Comparison of ENCODE assay signal across 8 cellular contexts in the genomic region with DNA sequence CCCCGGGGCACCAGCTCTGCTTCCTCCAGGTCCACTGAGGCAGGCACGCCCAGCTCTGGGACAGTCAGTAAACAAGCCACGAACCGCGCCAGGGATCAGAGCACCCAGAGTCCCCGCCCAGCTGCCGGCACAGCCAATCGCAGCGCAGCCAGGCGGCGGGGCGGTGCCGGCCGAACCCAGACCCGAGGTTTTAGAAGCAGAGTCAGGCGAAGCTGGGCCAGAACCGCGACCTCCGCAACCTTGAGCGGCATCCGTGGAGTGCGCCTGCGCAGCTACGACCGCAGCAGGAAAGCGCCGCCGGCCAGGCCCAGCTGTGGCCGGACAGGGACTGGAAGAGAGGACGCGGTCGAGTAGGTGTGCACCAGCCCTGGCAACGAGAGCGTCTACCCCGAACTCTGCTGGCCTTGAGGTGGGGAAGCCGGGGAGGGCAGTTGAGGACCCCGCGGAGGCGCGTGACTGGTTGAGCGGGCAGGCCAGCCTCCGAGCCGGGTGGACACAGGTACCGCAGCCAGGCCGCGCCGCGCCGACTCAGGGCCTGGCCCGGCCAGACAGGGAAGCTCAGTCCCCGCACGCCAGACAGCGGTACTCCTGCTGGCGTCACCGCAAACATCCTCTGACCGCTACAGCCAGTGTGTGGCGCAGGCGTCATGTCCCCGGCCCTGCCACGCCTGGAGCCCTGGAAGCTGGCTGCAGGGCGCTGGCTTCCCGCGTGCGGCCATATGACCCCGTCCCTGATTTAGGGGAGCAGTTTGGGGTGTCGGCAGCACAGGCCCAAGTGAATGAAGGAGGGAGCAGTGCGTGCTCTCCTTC. TPM values are rescaled to one million over a fixed set of nuclear protein-coding genes. Genes with fewer than 3 reads are reported as not detected.
DNase-seq lines count a peak whose midpoint lies in the region; ATAC-seq, FAIRE-seq and TF ChIP-seq lines count a peak whose summit lies in the region.

A gene (plus strand): TSS at position 220 of the 810 bp plus-strand sequence. CDS start 1,485 bp downstream, outside the sequence.

- BruUV-seq in GM12878 (replicated peaks; lab: Mats Ljungman, UMichigan), result no TSS peak

- H3K4me2 ChIP-seq in GM12878 (ENCODE audit: control insufficient read depth, insufficient read depth), result peak within 1 kb of the TSS; percentile 86

- WGBS in GM12878 (ENCODE audit: insufficient coverage, insufficient replicate concordance, low lambda C conversion rate, missing lambda C conversion rate), result 55% methylated on average over 51 of the region's 67 CpGs
- under 1% methylated on average over 67 of the region's 67 CpGs for WGBS in right cardiac atrium
- WGBS in urinary bladder, result under 1% methylated on average over 67 of the region's 67 CpGs

- RAD21 ChIA-PET in GM12878 (lab: Charles Lee; ENCODE audit: unreplicated experiment), result no interaction called here

- no peak within 1 kb of the TSS for H3K4me3 ChIP-seq in GM12878
- peak within 1 kb of the TSS; percentile 63 for H3K4me3 ChIP-seq in right cardiac atrium (ENCODE audit: low read length)
- H3K4me3 ChIP-seq in urinary bladder (ENCODE audit: low read depth, low read length), result peak within 1 kb of the TSS; percentile 60

- peak; percentile 40 for DNase-seq in DMS 273 treated with DMSO at 0.1 percent for 48 hours (lab: John Stamatoyannopoulos, UW)
- DNase-seq in LHCN-M2 (ENCODE audit: low read depth), result peak; percentile 84
- DNase-seq in T-helper 2 cell treated with Interferon-gamma antibody and Interleukin-4, amounts not matched to agents 5 μg/mL and 100 μg/mL, for 36 hours (ENCODE audit: low spot score), result peak; percentile 37
- DNase-seq in GM12878 (ENCODE audit: low read depth, low spot score), result no peak
- peak; percentile 95 to 99 (median 98) for DNase-seq in right cardiac atrium
- DNase-seq in pons (ENCODE audit: low spot score), result peak; percentile 95

- intact Hi-C loops in GM12878 (cut with micrococcal nuclease; ENCODE audit: unreplicated experiment), result no loop called here
- intact Hi-C loops in right cardiac atrium (cut with DNase I), result no loop called here

- no peaks in the 10 kb centered on the region for H3K79me2 ChIP-seq in GM12878 (ENCODE audit: control insufficient read depth, insufficient read depth, low read length)

- SMC1A ChIA-PET in GM12878 (lab: Charles Lee; ENCODE audit: uncharacterized antibody, unreplicated experiment), result no interaction called here

- no peak within 1 kb of the TSS for H3K27ac ChIP-seq in GM12878 (ENCODE audit: control insufficient read depth, insufficient read depth)
- H3K27ac ChIP-seq in right cardiac atrium (ENCODE audit: low read length), result peak within 1 kb of the TSS; percentile 94
- peak within 1 kb of the TSS; percentile 95 for H3K27ac ChIP-seq in urinary bladder (ENCODE audit: low read depth)

- FAIRE-seq in GM12878 (lab: Jason Lieb, UNC), result no peak

- no peak for TF ChIP-seq CTCF in GM12878 (IDR thresholded peaks at IDR 0.05 in 2 of 3, conservative IDR thresholded peaks at IDR 0.05 in 1 of 3; ENCODE audit: control insufficient read depth in 2 of 3, extremely low read depth in 1 of 3, insufficient read depth in 1 of 3, low read depth in 3 of 3, low read length in 3 of 3)

- H3K36me3 ChIP-seq in GM12878 (ENCODE audit: control insufficient read depth in 2 of 2, insufficient read depth in 2 of 2, low read length in 1 of 2), result no peaks in the 10 kb centered on the region
- no peaks in the 10 kb centered on the region for H3K36me3 ChIP-seq in urinary bladder (ENCODE audit: insufficient read depth)

- POLR2A ChIA-PET in GM12878 (lab: Charles Lee), result no interaction called here

- H3K27ac Mint-ChIP-seq in T-helper 2 cell treated with Interferon-gamma antibody and Interleukin-4, amounts not matched to agents 5 μg/mL and 100 μg/mL, for 36 hours, result peak within 1 kb of the TSS; percentile 8

- H3K9me3 ChIP-seq in GM12878 (replicated peaks; ENCODE audit: control insufficient read depth, insufficient read depth, low read length) (no peaks in the 10 kb centered on the region; the same call in 2 of the 3 replicates), right cardiac atrium (ENCODE audit: control insufficient read depth, low read length) (no peaks in the 10 kb centered on the region)

- H3K4me1 ChIP-seq in GM12878 (ENCODE audit: control insufficient read depth, insufficient read depth, low read length) (no peaks in the 10 kb centered on the region; the same call in 1 of the 2 replicates), right cardiac atrium (ENCODE audit: control insufficient read depth, insufficient read depth, low read length) (peaks cover 6% of the 10 kb centered on the region), urinary bladder (ENCODE audit: insufficient read depth) (no peaks in the 10 kb centered on the region)

- H3K36me3 Mint-ChIP-seq in T-helper 2 cell treated with Interferon-gamma antibody and Interleukin-4, amounts not matched to agents 5 μg/mL and 100 μg/mL, for 36 hours (ENCODE audit: low read depth), result peaks cover 6% of the 10 kb centered on the region

- peak; percentile 18; the same call in 1 of the 3 replicates for ATAC-seq in GM12878
- peak; percentile 98 to 99 for ATAC-seq in right cardiac atrium
- ATAC-seq in GM21528 (IDR thresholded peaks at IDR 0.05; ENCODE audit: low FRiP score, unreplicated experiment), result no peak

- H3K4me3 Mint-ChIP-seq in T-helper 2 cell treated with Interferon-gamma antibody and Interleukin-4, amounts not matched to agents 5 μg/mL and 100 μg/mL, for 36 hours, result peak within 1 kb of the TSS; percentile 89

- TF ChIP-seq RAD21 in GM12878 (IDR thresholded peaks at IDR 0.05; ENCODE audit: insufficient read depth, low read depth, low read length), result no peak

- no peaks in the 10 kb centered on the region for H3K9me3 Mint-ChIP-seq in T-helper 2 cell treated with Interferon-gamma antibody and Interleukin-4, amounts not matched to agents 5 μg/mL and 100 μg/mL, for 36 hours

- H3K9ac ChIP-seq in GM12878 (ENCODE audit: control insufficient read depth, insufficient read depth, low read length), result no peak within 1 kb of the TSS

- in situ Hi-C loops in GM12878 (cut with MboI), result no loop called here

- H3K4me1 Mint-ChIP-seq in T-helper 2 cell treated with Interferon-gamma antibody and Interleukin-4, amounts not matched to agents 5 μg/mL and 100 μg/mL, for 36 hours (ENCODE audit: low read depth), result peaks cover 9% of the 10 kb centered on the region

- peaks cover 38% of the 10 kb centered on the region for H3K27me3 Mint-ChIP-seq in T-helper 2 cell treated with Interferon-gamma antibody and Interleukin-4, amounts not matched to agents 5 μg/mL and 100 μg/mL, for 36 hours (ENCODE audit: low read depth)

- no peak for TF ChIP-seq POLR2A in GM12878 (IDR thresholded peaks at IDR 0.05; ENCODE audit: low read depth, low read length)

- H2AFZ ChIP-seq in GM12878 (ENCODE audit: control insufficient read depth, low read depth, low read length), result peak within 1 kb of the TSS; percentile 17; the same call in 1 of the 2 replicates

- H3K27me3 ChIP-seq in GM12878 (replicated peaks in 1 of 2; ENCODE audit: control insufficient read depth in 2 of 2, insufficient read depth in 2 of 2, low read length in 1 of 2) (peaks cover 1 to 8% of the 10 kb centered on the region in 2 experiments), right cardiac atrium (ENCODE audit: control insufficient read depth, insufficient read depth) (no peaks in the 10 kb centered on the region)

- CTCF ChIA-PET in GM12878 (lab: Yijun Ruan, JAX), result no interaction called here

- no peaks in the 10 kb centered on the region for H4K20me1 ChIP-seq in GM12878 (ENCODE audit: control insufficient read depth, insufficient read depth)

- TF ChIP-seq EP300 in GM12878 (IDR thresholded peaks at IDR 0.05; ENCODE audit: borderline replicate concordance in 1 of 2, control insufficient read depth in 1 of 2, low read depth in 2 of 2, low read length in 2 of 2), result no peak

TF ChIP-seq in GM12878, 131 proteins besides CTCF, POLR2A, EP300 and RAD21:
- TF ChIP-seq CBX5 (IDR thresholded peaks at IDR 0.05; ENCODE audit: low read depth), result no peak

RNA-seq across cellular contexts. Expression of the gene that starts here (rescaled TPM):
- total RNA-seq in LHCN-M2 (2014; rRNA removed) (455 and 500 TPM in 2 replicates), GM12878 (2014; rRNA removed) (not detected in 2 replicates), GM12878 (2014; rRNA removed; fragmentation: Illumina TruSeq; extraction: Trizol) (not detected in 2 replicates), GM12878 (2021) (0.72 TPM in 1 of 2 replicates, not detected in the other), right cardiac atrium (100 to 1,000 TPM; 140 to 173 (median 143) TPM), urinary bladder (85.7 TPM)
- 149 TPM for polyA plus RNA-seq in LHCN-M2 (2012)
- total RNA-seq in GM12878 (2013; cell fraction: nucleolus; rRNA removed), result 0.33 TPM in 1 of 2 replicates, not detected in the other
- not detected for polyA plus RNA-seq in GM12878 (2011; ENCODE audit: low read depth)
- polyA plus RNA-seq in GM12878 (2011; rRNA removed) (not detected in 2 replicates), GM12878 (2014; fragmentation: Illumina TruSeq; extraction: Trizol) (not detected in 2 replicates), GM12878 (2014; fragmentation: Nextera tagmentation; extraction: Ambion mirVana) (not detected), GM12878 (2014; rRNA removed) (not detected in 2 replicates), GM12878 (2016; fragmentation: Nextera tagmentation; extraction: Ambion mirVana) (under 1 TPM in 1 of 2 experiments, not detected in 1; 0.24 TPM), right cardiac atrium (150 TPM), urinary bladder (360 TPM)
- not detected in 2 replicates for polyA plus RNA-seq in GM12878 (2011; cell fraction: cytosol; rRNA removed)
- not detected in 2 replicates for polyA plus RNA-seq in GM12878 (2011; cell fraction: nucleus; rRNA removed)
- polyA plus RNA-seq in GM12878 (2012), result not detected in 2 replicates
- polyA minus RNA-seq in GM12878 (2011; rRNA and poly(A)+ RNA removed), result not detected in 2 replicates
- 1.2 and 1.7 TPM in 2 replicates for polyA minus RNA-seq in GM12878 (2011; cell fraction: cytosol; rRNA and poly(A)+ RNA removed)
- polyA minus RNA-seq in GM12878 (2011; cell fraction: nucleus; rRNA and poly(A)+ RNA removed), result 0.29 TPM in 1 of 2 replicates, not detected in the other

Comparison
In these comparisons a context has a peak if more than half of its experiments do, and no peak if none do; other contexts are left out.
1. RNA of the gene that starts here (total RNA-seq): 455 to 500 TPM in LHCN-M2, 140 to 173 TPM in right cardiac atrium and 85.7 TPM in urinary bladder (single experiment); 0.33 to 0.72 TPM in GM12878; every median in the first group is over 10 times any median in the second.
2. RNA of the gene that starts here (polyA plus RNA-seq): 360 TPM in urinary bladder (single experiment) and 150 TPM in right cardiac atrium (single experiment); 0.24 TPM in GM12878; every median in the first group is over 100 times any median in the second.